8 cellular contexts compared by ENCODE assay signal in the genomic region with DNA sequence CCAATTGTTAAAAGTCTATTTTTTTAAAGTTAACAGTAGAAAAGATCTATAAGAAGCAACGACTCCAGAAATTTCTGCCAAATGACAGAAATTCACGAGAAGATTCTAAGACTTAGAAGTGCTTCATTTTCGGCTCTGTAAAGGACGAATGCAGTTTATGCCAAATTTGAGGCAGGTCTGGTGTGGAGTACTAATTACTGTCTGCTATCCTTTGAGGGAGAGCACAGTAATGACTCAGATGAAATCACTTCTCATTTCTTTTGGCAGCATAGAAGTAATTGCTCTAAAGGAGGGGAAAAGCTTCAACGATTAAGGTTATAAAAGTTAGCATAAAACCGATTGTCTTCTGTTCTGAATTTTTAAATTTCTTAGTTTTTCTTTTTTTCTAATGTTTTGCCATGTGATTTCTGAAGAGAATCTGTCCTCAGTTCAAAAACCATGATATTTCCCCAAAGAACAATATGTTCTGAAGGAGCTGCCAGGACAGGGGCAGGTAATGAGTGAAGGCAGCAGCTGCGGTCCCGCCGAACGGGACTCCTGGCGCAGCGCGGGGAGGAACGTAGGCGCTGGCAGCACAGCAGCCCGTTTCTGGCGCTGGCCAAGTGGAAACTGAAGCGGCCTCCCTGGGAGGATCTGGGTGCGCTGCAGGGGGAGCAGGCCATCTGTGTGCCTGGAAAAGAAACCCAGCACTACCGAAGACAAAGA. TPM values are rescaled to one million over a fixed set of nuclear protein-coding genes. Genes with fewer than 3 reads are reported as not detected.
DNase-seq lines count a peak whose midpoint lies in the region; ATAC-seq and TF ChIP-seq lines count a peak whose summit lies in the region.

No MANE protein-coding gene starts in this region.

- no peak overlapping the region for H3K27ac ChIP-seq in GM23248
- H3K27ac ChIP-seq in Panc1 (ENCODE audit: low read length): no peak overlapping the region
- no peak overlapping the region for H3K27ac ChIP-seq in fibroblast of lung (ENCODE audit: insufficient read depth, low read length)
- no peak overlapping the region for H3K27ac ChIP-seq in CD4-positive, alpha-beta T cell (ENCODE audit: low read depth, low read length)

- H2AFZ ChIP-seq in GM23248: peak overlapping the region; percentile 59
- H2AFZ ChIP-seq in fibroblast of lung (ENCODE audit: low read length): peak overlapping the region; percentile 61

- ATAC-seq in Panc1 (no peak), HG03565 (IDR thresholded peaks at IDR 0.05; ENCODE audit: unreplicated experiment) (no peak)
- no peak for ATAC-seq in CD4-positive, alpha-beta T cell (ENCODE audit: poor library complexity)

- no TSS peak for BruUV-seq in Panc1 (replicated peaks; lab: Mats Ljungman, UMichigan)

- intact Hi-C loops in Panc1 (cut with micrococcal nuclease; ENCODE audit: unreplicated experiment): loop anchor here (10.0 kb wide), 1 partner anchor 778 kb away; no protein-coding TSS in a partner anchor
- intact Hi-C loops in CD4-positive, alpha-beta T cell (cut with DNase I, micrococcal nuclease): loop anchor here in 1 of 2 experiments (10.0 kb wide), 2 partner anchors 148 to 208 kb away; no protein-coding TSS in a partner anchor

- in situ Hi-C loops in GM23248 (cut with MboI): loop anchor here (10.0 to 25.0 kb wide), 2 partner anchors 138 to 575 kb away; no protein-coding TSS in a partner anchor
- in situ Hi-C loops in Panc1 (cut with HindIII; ENCODE audit: low pct_unique_long_range_greater_than_20kb, low sequenced_read_pairs): no loop called here

- H3K27me3 ChIP-seq in GM23248 (replicated peaks; ENCODE audit: insufficient read depth): peaks cover 60% of the 10 kb centered on the region
- H3K27me3 ChIP-seq in Panc1 (ENCODE audit: control insufficient read depth, insufficient read depth, low read length): peaks cover 21% of the 10 kb centered on the region
- peaks cover 9% of the 10 kb centered on the region for H3K27me3 ChIP-seq in fibroblast of lung (ENCODE audit: control insufficient read depth, insufficient read depth, low read length)
- peaks cover 7% of the 10 kb centered on the region for H3K27me3 ChIP-seq in CD4-positive, alpha-beta T cell (ENCODE audit: control insufficient read depth, insufficient read depth, low read length)

- no peaks in the 10 kb centered on the region for H3K79me2 ChIP-seq in GM23248 (ENCODE audit: insufficient read depth)
- no peaks in the 10 kb centered on the region for H3K79me2 ChIP-seq in fibroblast of lung (ENCODE audit: control insufficient read depth, insufficient read depth, low read length)

- H3K4me2 ChIP-seq in GM23248 (ENCODE audit: unreplicated experiment): peak overlapping the region; percentile 88
- peak overlapping the region; percentile 70 for H3K4me2 ChIP-seq in fibroblast of lung (ENCODE audit: extremely low read depth, insufficient read depth, low read length)

- peak overlapping the region; percentile 64 for H3K4me3 ChIP-seq in GM23248
- H3K4me3 ChIP-seq in Panc1 (ENCODE audit: low read depth in 2 of 2, low read length in 2 of 2): peak overlapping the region; percentile 12 to 15; a peak in 3 of 4 replicates
- peak overlapping the region; percentile 6 to 58 (median 27) for H3K4me3 ChIP-seq in fibroblast of lung (replicated peaks in 1 of 4; ENCODE audit: control extremely low read depth in 1 of 4, insufficient read depth in 1 of 4, low read depth in 3 of 4, low read length in 4 of 4)

- 18 to 19% methylated on average over 20 of the region's 20 CpGs for WGBS in GM23248 (ENCODE audit: low coverage in 1 of 2, low lambda C conversion rate in 2 of 2, missing lambda C conversion rate in 2 of 2), 2 experiments

- H3K4me1 Mint-ChIP-seq in osteocyte (ENCODE audit: unreplicated experiment): peaks cover 18% of the 10 kb centered on the region
- H3K4me1 Mint-ChIP-seq in CD4-positive, alpha-beta T cell (ENCODE audit: low read depth): peaks cover 8% of the 10 kb centered on the region

- no peaks in the 10 kb centered on the region for H3K9me2 ChIP-seq in GM23248 (ENCODE audit: insufficient read depth)

- H3K9ac ChIP-seq in GM23248 (no peak overlapping the region), fibroblast of lung (ENCODE audit: insufficient read depth, low read length) (no peak overlapping the region)

- H3K27me3 Mint-ChIP-seq in osteocyte (ENCODE audit: unreplicated experiment): peaks cover 42% of the 10 kb centered on the region
- H3K27me3 Mint-ChIP-seq in CD4-positive, alpha-beta T cell: peaks cover 38% of the 10 kb centered on the region

- no peaks in the 10 kb centered on the region for H3F3A ChIP-seq in GM23248 (ENCODE audit: insufficient read depth)

- no peak for TF ChIP-seq CTCF in Panc1 (IDR thresholded peaks at IDR 0.05)
- TF ChIP-seq CTCF in fibroblast of lung (conservative IDR thresholded peaks at IDR 0.05 in 1 of 2, IDR thresholded peaks at IDR 0.05 in 1 of 2; ENCODE audit: low read depth in 1 of 2, low read length in 2 of 2): no peak
- no peak for TF ChIP-seq CTCF in osteocyte (IDR thresholded peaks at IDR 0.05)
- no peak for TF ChIP-seq CTCF in CD4-positive, alpha-beta T cell (IDR thresholded peaks at IDR 0.05)

- DNase-seq in GM23248 (peak; percentile 56), Panc1 (ENCODE audit: low read depth, low spot score) (no peak), fibroblast of lung (ENCODE audit: low read depth in 2 of 2) (peak; percentile 19 to 48), osteocyte (ENCODE audit: extremely low spot score, unreplicated experiment) (no peak), GOT3 (lab: John Stamatoyannopoulos, UW) (no peak), NCI-H2029 (lab: John Stamatoyannopoulos, UW) (no peak)
- DNase-seq in CD4-positive, alpha-beta T cell: no peak

- H3K36me3 Mint-ChIP-seq in osteocyte (ENCODE audit: unreplicated experiment): no peaks in the 10 kb centered on the region
- no peaks in the 10 kb centered on the region for H3K36me3 Mint-ChIP-seq in CD4-positive, alpha-beta T cell (ENCODE audit: low read depth)

- H3K9me3 ChIP-seq in GM23248 (ENCODE audit: low read depth) (no peaks in the 10 kb centered on the region), Panc1 (ENCODE audit: control insufficient read depth, insufficient read depth, low read depth, low read length) (peaks cover 4% of the 10 kb centered on the region; the same call in 1 of the 2 replicates), fibroblast of lung (ENCODE audit: control insufficient read depth, insufficient read depth, low read depth, low read length) (no peaks in the 10 kb centered on the region)
- H3K9me3 ChIP-seq in CD4-positive, alpha-beta T cell (ENCODE audit: control insufficient read depth, low read length): peaks cover 5% of the 10 kb centered on the region

- POLR2A ChIA-PET in Panc1 (lab: Charles Lee): no interaction called here
- POLR2A ChIA-PET in CD4-positive, alpha-beta T cell (lab: Charles Lee): no interaction called here

- no peaks in the 10 kb centered on the region for H4K20me1 ChIP-seq in GM23248 (ENCODE audit: insufficient read depth)
- no peaks in the 10 kb centered on the region for H4K20me1 ChIP-seq in fibroblast of lung (ENCODE audit: control insufficient read depth, extremely low read depth, insufficient read depth, low read length)

- H3K36me3 ChIP-seq in GM23248 (ENCODE audit: low read depth): no peaks in the 10 kb centered on the region
- no peaks in the 10 kb centered on the region for H3K36me3 ChIP-seq in Panc1 (ENCODE audit: control insufficient read depth, insufficient read depth, low read length)
- H3K36me3 ChIP-seq in fibroblast of lung (ENCODE audit: control insufficient read depth, insufficient read depth, low read length): no peaks in the 10 kb centered on the region

- H3K9me3 Mint-ChIP-seq in osteocyte (ENCODE audit: unreplicated experiment): no peaks in the 10 kb centered on the region
- H3K9me3 Mint-ChIP-seq in CD4-positive, alpha-beta T cell: no peaks in the 10 kb centered on the region

- H3K4me3 Mint-ChIP-seq in osteocyte (ENCODE audit: unreplicated experiment): peak overlapping the region; percentile 67
- H3K4me3 Mint-ChIP-seq in CD4-positive, alpha-beta T cell: no peak overlapping the region

- no peaks in the 10 kb centered on the region for H3K4me1 ChIP-seq in GM23248 (ENCODE audit: insufficient read depth)
- 0 out of 2 replicates have a peak, but pooled peaks cover 3% of the 10 kb centered on the region for H3K4me1 ChIP-seq in Panc1 (ENCODE audit: control insufficient read depth, insufficient read depth, low read length)
- no peaks in the 10 kb centered on the region for H3K4me1 ChIP-seq in fibroblast of lung (ENCODE audit: control insufficient read depth, extremely low read depth, insufficient read depth, low read length)

- CTCF ChIA-PET in Panc1 (lab: Charles Lee): no interaction called here
- CTCF ChIA-PET in CD4-positive, alpha-beta T cell (lab: Charles Lee): no interaction called here

- no peak overlapping the region for H3K27ac Mint-ChIP-seq in osteocyte (ENCODE audit: unreplicated experiment)
- no peak overlapping the region for H3K27ac Mint-ChIP-seq in CD4-positive, alpha-beta T cell

RNA-seq across cellular contexts. Expression of a gene that starts 11.5 kb away (rescaled TPM):
- total RNA-seq in GM23248 (2014; rRNA removed; shearing (Covaris generic)): not detected in 2 replicates
- polyA plus RNA-seq in GM23248 (2016; fragmentation: Nextera tagmentation; extraction: Ambion mirVana) (not detected in 2 replicates), fibroblast of lung (not detected in 2 replicates)
- total RNA-seq in Panc1 (2021; ENCODE audit: unreplicated experiment) (not detected), fibroblast of lung (not detected in 2 replicates), osteocyte (not detected in 2 replicates)
- polyA plus RNA-seq in Panc1 (2012; ENCODE audit: insufficient read length): not detected
- not detected in 2 replicates for polyA plus RNA-seq in fibroblast of lung (2012)
- not detected in 2 replicates for polyA minus RNA-seq in fibroblast of lung (ENCODE audit: low replicate concordance)
- not detected for total RNA-seq in CD4-positive, alpha-beta T cell

RNA-seq across cellular contexts. Expression of a gene that starts 22.4 kb away (rescaled TPM):
- 3.4 and 3.7 TPM in 2 replicates for total RNA-seq in GM23248 (2014; rRNA removed; shearing (Covaris generic))
- 11.8 and 11.9 TPM in 2 replicates for polyA plus RNA-seq in GM23248 (2016; fragmentation: Nextera tagmentation; extraction: Ambion mirVana)
- 21.1 TPM for total RNA-seq in Panc1 (2021; ENCODE audit: unreplicated experiment)
- polyA plus RNA-seq in Panc1 (2012; ENCODE audit: insufficient read length): 6.7 TPM
- total RNA-seq in fibroblast of lung: 0.99 TPM in 1 of 2 replicates, not detected in the other
- polyA plus RNA-seq in fibroblast of lung: 4.8 and 21.6 TPM in 2 replicates
- 4.2 and 18.9 TPM in 2 replicates for polyA plus RNA-seq in fibroblast of lung (2012)
- polyA minus RNA-seq in fibroblast of lung (ENCODE audit: low replicate concordance): 3.7 TPM in 1 of 2 replicates, not detected in the other
- 4.4 and 5.6 TPM in 2 replicates for total RNA-seq in osteocyte
- total RNA-seq in CD4-positive, alpha-beta T cell: under 1 TPM in 1 of 2 experiments, not detected in 1; 0.17 TPM

Comparison
In these comparisons a context has a peak if more than half of its experiments do, and no peak if none do; other contexts are left out.
1. DNase-seq: peak in GM23248 (single experiment) and fibroblast of lung (2 of 2); none in Panc1 (single experiment), osteocyte (single experiment), GOT3 (single experiment), CD4-positive, alpha-beta T cell (0 of 10) and NCI-H2029 (single experiment).
2. H3K4me3 ChIP-seq: peak in every context shown above with its lines; median percentile 64 in GM23248; 27 in fibroblast of lung; 14 in Panc1.